Comparison of ENCODE assay signal across 6 cellular contexts in genomic region chr4:6148506-6149205, GRCh38. TPM values are rescaled to one million over a fixed set of nuclear protein-coding genes. Genes with fewer than 3 reads are reported as not detected.
"Had no signal": no experiment of that assay in that cellular context is flagged by ENCODE, and none has a peak within 500 bp of the region (broad histone marks: within the 10 kb centered on the region; RNA-seq: fewer than 3 reads in every experiment).

No MANE protein-coding gene starts in this region.

- ATAC-seq: GM23338, HepG2 had no signal

- H3K27ac ChIP-seq: HL-60 had no signal

- H3K4me3 ChIP-seq: GM23338 had no signal

- DNase-seq: H9, HCEC 1CT had no signal

RNA-seq across cellular contexts. Expression of gene JAKMIP1, which starts 51.7 kb away (rescaled TPM):
- total RNA-seq: HepG2, HT1080 had no signal
